ENCODE assay signal across 17 cellular contexts in genomic region chr16:88695218-88695617, GRCh38. TPM values are rescaled to one million over a fixed set of nuclear protein-coding genes. Genes with fewer than 3 reads are reported as not detected.
DNase-seq lines count a peak whose midpoint lies in the region; ATAC-seq lines count a peak whose summit lies in the region.
"Had no signal": no experiment of that assay in that cellular context is flagged by ENCODE, and none has a peak within 500 bp of the region (broad histone marks: within the 10 kb centered on the region; RNA-seq: fewer than 3 reads in every experiment).

No MANE protein-coding gene starts in this region.

- intact Hi-C loops in activated CD4-positive, alpha-beta memory T cell treated with anti-CD3 and anti-CD28 coated beads for 36 hours (cut with micrococcal nuclease), result no loop called here
- intact Hi-C loops in naive thymus-derived CD4-positive, alpha-beta T cell (cut with micrococcal nuclease), result no loop called here
- intact Hi-C loops in Right ventricle myocardium superior (cut with DNase I), result no loop called here

- H3K36me3 ChIP-seq in naive thymus-derived CD4-positive, alpha-beta T cell (ENCODE audit: control insufficient read depth in 2 of 3, insufficient read depth in 3 of 3, low read length in 3 of 3), result peaks cover 0 to 52% (median 9%) of the 10 kb centered on the region in 3 experiments
- peaks cover 15% of the 10 kb centered on the region for H3K36me3 ChIP-seq in HAP-1 (replicated peaks)

- ATAC-seq in T-cell (replicated peaks in 1 of 4) (no peak), Right ventricle myocardium superior (ENCODE audit: poor library complexity) (no peak)
- no peak for ATAC-seq in naive thymus-derived CD4-positive, alpha-beta T cell
- ATAC-seq: Right ventricle myocardium inferior had no signal

- peak overlapping the region; percentile 62 for H3K27ac Mint-ChIP-seq in activated CD4-positive, alpha-beta memory T cell treated with anti-CD3 and anti-CD28 coated beads, Interleukin-2, amount 10 ng/mL, durations not matched to agents 7 days and 5 days
- no peak overlapping the region for H3K27ac Mint-ChIP-seq in activated CD4-positive, alpha-beta memory T cell treated with anti-CD3 and anti-CD28 coated beads for 36 hours
- peak overlapping the region; percentile 34 to 39 for H3K27ac Mint-ChIP-seq in T-cell
- H3K27ac Mint-ChIP-seq in naive thymus-derived CD4-positive, alpha-beta T cell, result peak overlapping the region in 5 of 9 donors; percentile 39 to 77 (median 58)

- no peaks in the 10 kb centered on the region for H3K27me3 ChIP-seq in naive thymus-derived CD4-positive, alpha-beta T cell (ENCODE audit: control insufficient read depth in 2 of 2, insufficient read depth in 2 of 2, low read length in 2 of 2)
- no peaks in the 10 kb centered on the region; the same call in 1 of the 2 replicates for H3K27me3 ChIP-seq in HAP-1 (ENCODE audit: low read depth)
- H3K27me3 ChIP-seq: Peyer's patch had no signal

- no peaks in the 10 kb centered on the region for H3K27me3 Mint-ChIP-seq in activated CD4-positive, alpha-beta memory T cell treated with anti-CD3 and anti-CD28 coated beads, Interleukin-2, amount 10 ng/mL, durations not matched to agents 7 days and 5 days
- H3K27me3 Mint-ChIP-seq in activated CD4-positive, alpha-beta memory T cell treated with anti-CD3 and anti-CD28 coated beads for 36 hours, result no peaks in the 10 kb centered on the region
- H3K27me3 Mint-ChIP-seq in T-cell, result peaks cover 0 to 2% of the 10 kb centered on the region in 2 donors
- H3K27me3 Mint-ChIP-seq in naive thymus-derived CD4-positive, alpha-beta T cell, result no peaks in the 10 kb centered on the region
- H3K27me3 Mint-ChIP-seq: B cell had no signal

- H3K4me1 Mint-ChIP-seq in activated CD4-positive, alpha-beta memory T cell treated with anti-CD3 and anti-CD28 coated beads, Interleukin-2, amount 10 ng/mL, durations not matched to agents 7 days and 5 days, result peaks cover 62% of the 10 kb centered on the region
- H3K4me1 Mint-ChIP-seq in activated CD4-positive, alpha-beta memory T cell treated with anti-CD3 and anti-CD28 coated beads for 36 hours (ENCODE audit: low read depth), result peaks cover 48% of the 10 kb centered on the region
- H3K4me1 Mint-ChIP-seq in T-cell, result peaks cover 53 to 63% (median 62%) of the 10 kb centered on the region in 3 donors
- peaks cover 17 to 73% (median 50%) of the 10 kb centered on the region in 7 donors for H3K4me1 Mint-ChIP-seq in naive thymus-derived CD4-positive, alpha-beta T cell

- peaks cover 35 to 64% of the 10 kb centered on the region in 2 donors for H3K4me1 ChIP-seq in naive thymus-derived CD4-positive, alpha-beta T cell (ENCODE audit: control insufficient read depth in 2 of 2, insufficient read depth in 2 of 2, low read length in 2 of 2)
- H3K4me1 ChIP-seq in HAP-1, result no peaks in the 10 kb centered on the region

- no peak overlapping the region for H3K4me3 Mint-ChIP-seq in activated CD4-positive, alpha-beta memory T cell treated with anti-CD3 and anti-CD28 coated beads, Interleukin-2, amount 10 ng/mL, durations not matched to agents 7 days and 5 days
- H3K4me3 Mint-ChIP-seq in activated CD4-positive, alpha-beta memory T cell treated with anti-CD3 and anti-CD28 coated beads for 36 hours, result no peak overlapping the region
- H3K4me3 Mint-ChIP-seq in T-cell, result no peak overlapping the region
- peak overlapping the region in 1 of 10 donors; percentile 11 for H3K4me3 Mint-ChIP-seq in naive thymus-derived CD4-positive, alpha-beta T cell
- H3K4me3 Mint-ChIP-seq: B cell had no signal

- H3K9me3 Mint-ChIP-seq in activated CD4-positive, alpha-beta memory T cell treated with anti-CD3 and anti-CD28 coated beads, Interleukin-2, amount 10 ng/mL, durations not matched to agents 7 days and 5 days, result no peaks in the 10 kb centered on the region
- H3K9me3 Mint-ChIP-seq in activated CD4-positive, alpha-beta memory T cell treated with anti-CD3 and anti-CD28 coated beads for 36 hours, result no peaks in the 10 kb centered on the region
- H3K9me3 Mint-ChIP-seq in T-cell, result no peaks in the 10 kb centered on the region
- H3K9me3 Mint-ChIP-seq in naive thymus-derived CD4-positive, alpha-beta T cell, result peaks cover 0 to 2% (median 0%) of the 10 kb centered on the region in 11 donors

- H3K4me3 ChIP-seq in naive thymus-derived CD4-positive, alpha-beta T cell (ENCODE audit: low read length), result no peak overlapping the region
- H3K4me3 ChIP-seq in HAP-1, result no peak overlapping the region
- H3K4me3 ChIP-seq: Peyer's patch, SK-N-MC had no signal

- in situ Hi-C loops in HAP-1 (cut with MboI; ENCODE audit: low sequenced_read_pairs), result no loop called here

- POLR2A ChIA-PET in activated CD4-positive, alpha-beta memory T cell treated with anti-CD3 and anti-CD28 coated beads, Interleukin-2, amount 10 ng/mL, durations not matched to agents 7 days and 5 days (lab: Charles Lee), result interaction anchor here (0.8 kb wide), 1 partner anchor 115 kb away, joined by 3 read pairs; no protein-coding TSS in a partner anchor
- POLR2A ChIA-PET in activated CD4-positive, alpha-beta memory T cell treated with anti-CD3 and anti-CD28 coated beads for 36 hours (lab: Charles Lee), result no interaction called here
- POLR2A ChIA-PET in T-cell (lab: Charles Lee), result no interaction called here
- POLR2A ChIA-PET in naive thymus-derived CD4-positive, alpha-beta T cell (lab: Charles Lee), result interaction anchor here (1.7 kb wide), 1 partner anchor 10 kb away, joined by 4 read pairs; no protein-coding TSS in a partner anchor

- H3K36me3 Mint-ChIP-seq in activated CD4-positive, alpha-beta memory T cell treated with anti-CD3 and anti-CD28 coated beads, Interleukin-2, amount 10 ng/mL, durations not matched to agents 7 days and 5 days (ENCODE audit: low read depth), result peaks cover 25% of the 10 kb centered on the region
- peaks cover 20% of the 10 kb centered on the region for H3K36me3 Mint-ChIP-seq in activated CD4-positive, alpha-beta memory T cell treated with anti-CD3 and anti-CD28 coated beads for 36 hours
- peaks cover 15% of the 10 kb centered on the region for H3K36me3 Mint-ChIP-seq in T-cell
- peaks cover 0 to 13% (median 3%) of the 10 kb centered on the region in 5 donors for H3K36me3 Mint-ChIP-seq in naive thymus-derived CD4-positive, alpha-beta T cell

- no peak overlapping the region for H3K27ac ChIP-seq in naive thymus-derived CD4-positive, alpha-beta T cell (ENCODE audit: low read depth, low read length)
- H3K27ac ChIP-seq: Peyer's patch, SK-N-MC had no signal

- H3K9me3 ChIP-seq in naive thymus-derived CD4-positive, alpha-beta T cell (ENCODE audit: control insufficient read depth in 2 of 3, low read length in 3 of 3), result no peaks in the 10 kb centered on the region
- no peaks in the 10 kb centered on the region for H3K9me3 ChIP-seq in HAP-1
- H3K9me3 ChIP-seq: Peyer's patch had no signal

- no peak for DNase-seq in activated CD4-positive, alpha-beta memory T cell treated with anti-CD3 and anti-CD28 coated beads, Interleukin-2, amount 10 ng/mL, durations not matched to agents 7 days and 5 days
- DNase-seq in activated CD4-positive, alpha-beta memory T cell treated with anti-CD3 and anti-CD28 coated beads for 36 hours, result no peak
- DNase-seq in T-cell (no peak), NCI-H1436 treated with DMSO at 0.1 percent for 48 hours (lab: John Stamatoyannopoulos, UW) (no peak), Right ventricle myocardium superior (no peak), HAP-1 (ENCODE audit: low spot score in 2 of 2) (no peak)
- DNase-seq in naive thymus-derived CD4-positive, alpha-beta T cell, result no peak
- DNase-seq in stimulated activated CD4-positive, alpha-beta T cell treated with anti-CD3 and anti-CD28 coated beads, Interleukin-4, amount 100 ng/mL, for 4 hours, result no peak
- DNase-seq: 8988T, NCI-H1092 treated with DMSO at 0.1 percent for 48 hours, NCI-H1694 treated with DMSO at 0.1 percent for 48 hours, Peyer's patch had no signal

- CTCF ChIA-PET in activated CD4-positive, alpha-beta memory T cell treated with anti-CD3 and anti-CD28 coated beads, Interleukin-2, amount 10 ng/mL, durations not matched to agents 7 days and 5 days (lab: Charles Lee), result no interaction called here
- CTCF ChIA-PET in activated CD4-positive, alpha-beta memory T cell treated with anti-CD3 and anti-CD28 coated beads for 36 hours (lab: Charles Lee), result no interaction called here
- CTCF ChIA-PET in T-cell (lab: Charles Lee), result interaction anchor here in 1 of 2 donors (0.6 kb wide), 1 partner anchor 9 kb away, joined by 6 read pairs; no protein-coding TSS in a partner anchor
- CTCF ChIA-PET in naive thymus-derived CD4-positive, alpha-beta T cell (lab: Charles Lee), result no interaction called here

RNA-seq across cellular contexts. Expression of gene SNAI3, which starts 8.9 kb away (rescaled TPM):
- 10 to 100 TPM; 16.5 to 16.6 TPM for total RNA-seq in activated CD4-positive, alpha-beta memory T cell treated with anti-CD3 and anti-CD28 coated beads, Interleukin-2, amount 10 ng/mL, durations not matched to agents 7 days and 5 days
- 1 to 10 TPM; 5.5 to 5.8 TPM for total RNA-seq in activated CD4-positive, alpha-beta memory T cell treated with anti-CD3 and anti-CD28 coated beads for 36 hours
- total RNA-seq in T-cell, result 10 to 100 TPM in 3 of 5 donors, 1 to 10 TPM in 2; 5.2 to 20.4 (median 17.2) TPM
- 10 to 100 TPM in 1 of 5 experiments, 1 to 10 TPM in 4; 2.7 to 13.0 (median 6.1) TPM for total RNA-seq in naive thymus-derived CD4-positive, alpha-beta T cell
- 10 to 100 TPM in 1 of 2 donors, 1 to 10 TPM in 1; 6.5 to 13.5 TPM for polyA plus RNA-seq in naive thymus-derived CD4-positive, alpha-beta T cell
- 3.0 TPM for total RNA-seq in Right ventricle myocardium superior
- total RNA-seq: NCI-H460 had no signal

RNA-seq across cellular contexts. Expression of gene RNF166, which starts 11.0 kb away (rescaled TPM):
- 100 to 1,000 TPM; 155 to 156 TPM for total RNA-seq in activated CD4-positive, alpha-beta memory T cell treated with anti-CD3 and anti-CD28 coated beads, Interleukin-2, amount 10 ng/mL, durations not matched to agents 7 days and 5 days
- total RNA-seq in activated CD4-positive, alpha-beta memory T cell treated with anti-CD3 and anti-CD28 coated beads for 36 hours, result 10 to 100 TPM; 46.4 to 55.6 TPM
- total RNA-seq in T-cell (100 to 1,000 TPM; 246 to 369 (median 264) TPM), Right ventricle myocardium superior (14.6 TPM)
- 100 to 1,000 TPM in 4 of 5 experiments, 10 to 100 TPM in 1; 99.8 to 324 (median 133) TPM for total RNA-seq in naive thymus-derived CD4-positive, alpha-beta T cell
- 10 to 100 TPM; 67.7 to 88.9 TPM for polyA plus RNA-seq in naive thymus-derived CD4-positive, alpha-beta T cell

RNA-seq across cellular contexts. Expression of gene CTU2, which starts 11.1 kb away (rescaled TPM):
- 10 to 100 TPM; 16.5 to 17.3 TPM for total RNA-seq in activated CD4-positive, alpha-beta memory T cell treated with anti-CD3 and anti-CD28 coated beads, Interleukin-2, amount 10 ng/mL, durations not matched to agents 7 days and 5 days
- total RNA-seq in activated CD4-positive, alpha-beta memory T cell treated with anti-CD3 and anti-CD28 coated beads for 36 hours, result 10 to 100 TPM; 38.0 to 41.6 TPM
- 10 to 100 TPM; 30.1 to 39.5 (median 38.6) TPM for total RNA-seq in T-cell
- total RNA-seq in naive thymus-derived CD4-positive, alpha-beta T cell, result 10 to 100 TPM; 26.0 to 43.3 (median 28.3) TPM
- 10 to 100 TPM; 13.0 to 14.8 TPM for polyA plus RNA-seq in naive thymus-derived CD4-positive, alpha-beta T cell
- total RNA-seq in Right ventricle myocardium superior, result 13.4 TPM

RNA-seq across cellular contexts. Expression of gene MVD, which starts 32.3 kb away (rescaled TPM):
- 100 to 1,000 TPM; 134 to 139 TPM for total RNA-seq in activated CD4-positive, alpha-beta memory T cell treated with anti-CD3 and anti-CD28 coated beads, Interleukin-2, amount 10 ng/mL, durations not matched to agents 7 days and 5 days
- 100 to 1,000 TPM; 111 to 113 TPM for total RNA-seq in activated CD4-positive, alpha-beta memory T cell treated with anti-CD3 and anti-CD28 coated beads for 36 hours
- 10 to 100 TPM; 52.3 to 81.4 (median 63.4) TPM for total RNA-seq in T-cell
- 10 to 100 TPM; 37.7 to 66.9 (median 42.7) TPM for total RNA-seq in naive thymus-derived CD4-positive, alpha-beta T cell
- 10 to 100 TPM; 12.9 to 23.5 TPM for polyA plus RNA-seq in naive thymus-derived CD4-positive, alpha-beta T cell
- 21.9 TPM for total RNA-seq in Right ventricle myocardium superior

RNA-seq across cellular contexts. Expression of gene CYBA, which starts 44.4 kb away (rescaled TPM):
- 100 to 1,000 TPM; 580 to 588 TPM for total RNA-seq in activated CD4-positive, alpha-beta memory T cell treated with anti-CD3 and anti-CD28 coated beads, Interleukin-2, amount 10 ng/mL, durations not matched to agents 7 days and 5 days
- total RNA-seq in activated CD4-positive, alpha-beta memory T cell treated with anti-CD3 and anti-CD28 coated beads for 36 hours, result 100 to 1,000 TPM; 262 to 265 TPM
- 100 to 1,000 TPM; 271 to 456 (median 403) TPM for total RNA-seq in T-cell
- 100 to 1,000 TPM; 240 to 498 (median 281) TPM for total RNA-seq in naive thymus-derived CD4-positive, alpha-beta T cell
- 100 to 1,000 TPM; 454 to 537 TPM for polyA plus RNA-seq in naive thymus-derived CD4-positive, alpha-beta T cell
- 53.7 TPM for total RNA-seq in Right ventricle myocardium superior
- total RNA-seq: H4 had no signal

Comparison
In these comparisons a context has a peak if more than half of its experiments do, and no peak if none do; other contexts are left out.
1. POLR2A ChIA-PET loops: an anchor here in activated CD4-positive, alpha-beta memory T cell treated with anti-CD3 and anti-CD28 coated beads, Interleukin-2, amount 10 ng/mL, durations not matched to agents 7 days and 5 days (0.8 kb wide) and naive thymus-derived CD4-positive, alpha-beta T cell (1.7 kb wide); none called in activated CD4-positive, alpha-beta memory T cell treated with anti-CD3 and anti-CD28 coated beads for 36 hours and T-cell.